8 cellular contexts compared by ENCODE assay signal in genomic region chr11:289145-289705, GRCh38. TPM values are rescaled to one million over a fixed set of nuclear protein-coding genes. Genes with fewer than 3 reads are reported as not detected.
DNase-seq lines count a peak whose midpoint lies in the region; ATAC-seq and TF ChIP-seq lines count a peak whose summit lies in the region.

No MANE protein-coding gene starts in this region.

- DNase-seq in AG08396 (ENCODE audit: low spot score) (peak; percentile 52), HuH-7.5 (ENCODE audit: low spot score) (peak; percentile 51), astrocyte of the spinal cord (ENCODE audit: low read depth, low spot score) (no peak), COR-L47 (lab: John Stamatoyannopoulos, UW) (no peak), DMS 273 (lab: John Stamatoyannopoulos, UW; ENCODE audit: unreplicated experiment) (no peak)

- H3K36me3 ChIP-seq in mesodermal cell (ENCODE audit: control insufficient read depth, insufficient read depth, low read length): peaks cover 12% of the 10 kb centered on the region

- no peak for TF ChIP-seq CTCF in astrocyte of the spinal cord (IDR thresholded peaks at IDR 0.05; ENCODE audit: low read depth, low read length)

- H3K9me3 ChIP-seq in mesodermal cell (ENCODE audit: control insufficient read depth, low read length): no peaks in the 10 kb centered on the region

- no peak overlapping the region for H3K27ac ChIP-seq in mesodermal cell (ENCODE audit: low read depth, low read length, severe bottlenecking)

- peaks cover 9% of the 10 kb centered on the region for H3K4me1 ChIP-seq in mesodermal cell (ENCODE audit: control insufficient read depth, insufficient read depth, low read length, poor library complexity, severe bottlenecking)

- 32 to 72% methylated on average over 6 to 16 of the region's 42 CpGs for WGBS in mesodermal cell (ENCODE audit: insufficient coverage in 2 of 2), 2 experiments

- H3K4me3 ChIP-seq in astrocyte of the spinal cord (ENCODE audit: low read depth, low read length) (peak overlapping the region; percentile 43), mesodermal cell (ENCODE audit: extremely low read depth, insufficient read depth, low read length, poor library complexity, severe bottlenecking) (peak overlapping the region; percentile 54)

- ATAC-seq in HG03280 (IDR thresholded peaks at IDR 0.05; ENCODE audit: unreplicated experiment) (no peak), HG03175 (IDR thresholded peaks at IDR 0.05; ENCODE audit: unreplicated experiment) (no peak)

- in situ Hi-C loops in astrocyte of the spinal cord (cut with HindIII; ENCODE audit: low sequenced_read_pairs): no loop called here

RNA-seq across cellular contexts. Expression of gene PGGHG, which starts 0.3 kb away (rescaled TPM):
- 50.3 TPM for polyA plus RNA-seq in mesodermal cell (2013, experiment 1 of 2)
- polyA plus RNA-seq in mesodermal cell (2013, experiment 2 of 2): 38.8 TPM

RNA-seq across cellular contexts. Expression of gene IFITM5, which starts 10.1 kb away (rescaled TPM):
- not detected for polyA plus RNA-seq in mesodermal cell (2013, experiment 1 of 2)
- polyA plus RNA-seq in mesodermal cell (2013, experiment 2 of 2): not detected

RNA-seq across cellular contexts. Expression of gene NLRP6, which starts 11.0 kb away (rescaled TPM):
- not detected for polyA plus RNA-seq in mesodermal cell (2013, experiment 1 of 2)
- polyA plus RNA-seq in mesodermal cell (2013, experiment 2 of 2): not detected

RNA-seq across cellular contexts. Expression of gene IFITM2, which starts 18.4 kb away (rescaled TPM):
- polyA plus RNA-seq in mesodermal cell (2013, experiment 1 of 2): 207 TPM
- 159 TPM for polyA plus RNA-seq in mesodermal cell (2013, experiment 2 of 2)

RNA-seq across cellular contexts. Expression of gene IFITM1, which starts 24.6 kb away (rescaled TPM):
- polyA plus RNA-seq in mesodermal cell (2013, experiment 1 of 2): 94.2 TPM
- 72.8 TPM for polyA plus RNA-seq in mesodermal cell (2013, experiment 2 of 2)

Comparison
In these comparisons a context has a peak if more than half of its experiments do, and no peak if none do; other contexts are left out.
1. DNase-seq: peak in AG08396 (single experiment) and HuH-7.5 (single experiment); none in astrocyte of the spinal cord (single experiment), COR-L47 (single experiment) and DMS 273 (single experiment).